In genomic region chr7:81457858-81458522, GRCh38 we compare ENCODE assay signal across 8 cellular contexts.
DNase-seq lines count a peak whose midpoint lies in the region; ATAC-seq, FAIRE-seq and TF ChIP-seq lines count a peak whose summit lies in the region.

No MANE protein-coding gene starts in this region.

- no peak for FAIRE-seq in astrocyte (lab: Jason Lieb, UNC)

- H4K20me1 ChIP-seq in astrocyte (ENCODE audit: insufficient read depth, low read length) = no peaks in the 10 kb centered on the region

- H3K4me2 ChIP-seq in astrocyte (ENCODE audit: low read length) = no peak overlapping the region

- H3K36me3 Mint-ChIP-seq in astrocyte (ENCODE audit: low read depth, unreplicated experiment) = no peaks in the 10 kb centered on the region

- no peak overlapping the region for H3K27ac Mint-ChIP-seq in astrocyte (ENCODE audit: unreplicated experiment)

- DNase-seq in DMS79 treated with DMSO at 0.1 percent for 48 hours (lab: John Stamatoyannopoulos, UW) (peak; percentile 88), NCI-H1417 treated with DMSO at 0.1 percent for 48 hours (lab: John Stamatoyannopoulos, UW) (peak; percentile 21), astrocyte (ENCODE audit: low read depth) (peak; percentile 35), lower lobe of right lung (no peak), NCI-H146 treated with DMSO at 0.1 percent for 48 hours (lab: John Stamatoyannopoulos, UW; ENCODE audit: unreplicated experiment) (no peak), NCI-H187 treated with DMSO at 0.1 percent for 48 hours (lab: John Stamatoyannopoulos, UW) (no peak), right cardiac atrium (no peak)

- H3K9me3 ChIP-seq in astrocyte (ENCODE audit: insufficient read depth, low read depth, low read length) (no peaks in the 10 kb centered on the region), lower lobe of right lung (no peaks in the 10 kb centered on the region), right cardiac atrium (ENCODE audit: control insufficient read depth, low read length) (no peaks in the 10 kb centered on the region)

- TF ChIP-seq CTCF in astrocyte (IDR thresholded peaks at IDR 0.05; ENCODE audit: insufficient read depth, low read depth, low read length) (peak; percentile 37), lower lobe of right lung (IDR thresholded peaks at IDR 0.05) (peak; percentile 28)

- no peak overlapping the region for H3K4me3 Mint-ChIP-seq in astrocyte (ENCODE audit: unreplicated experiment)

- no peak overlapping the region for H3K27ac ChIP-seq in astrocyte (ENCODE audit: low read depth, low read length)
- no peak overlapping the region for H3K27ac ChIP-seq in lower lobe of right lung
- H3K27ac ChIP-seq in right cardiac atrium (ENCODE audit: low read length) = no peak overlapping the region

- H3K27me3 ChIP-seq in astrocyte (ENCODE audit: insufficient read depth, low read length) (no peaks in the 10 kb centered on the region), lower lobe of right lung (ENCODE audit: low read depth) (no peaks in the 10 kb centered on the region), right cardiac atrium (ENCODE audit: control insufficient read depth, insufficient read depth) (no peaks in the 10 kb centered on the region)

- intact Hi-C loops in lower lobe of right lung (cut with DNase I) (loop anchor here (10.0 kb wide), 1 partner anchor 763 kb away; no protein-coding TSS in a partner anchor), right cardiac atrium (cut with DNase I) (loop anchor here in 2 of 4 donors (5.0 to 10.0 kb wide), 2 partner anchors 753 to 756 kb away; no protein-coding TSS in a partner anchor)

- no peaks in the 10 kb centered on the region for H3K27me3 Mint-ChIP-seq in astrocyte (ENCODE audit: low read depth, unreplicated experiment)

- H3K79me2 ChIP-seq in astrocyte (ENCODE audit: insufficient read depth, low read length) = no peaks in the 10 kb centered on the region

- H3K36me3 ChIP-seq in astrocyte (ENCODE audit: insufficient read depth, low read length) (no peaks in the 10 kb centered on the region), lower lobe of right lung (no peaks in the 10 kb centered on the region)

- H3K4me1 Mint-ChIP-seq in astrocyte (ENCODE audit: low read depth, unreplicated experiment) = peaks cover 1% of the 10 kb centered on the region

- ATAC-seq in lower lobe of right lung = no peak
- no peak for ATAC-seq in GM21447 (IDR thresholded peaks at IDR 0.05; ENCODE audit: unreplicated experiment)
- ATAC-seq in right cardiac atrium = no peak

- WGBS in right cardiac atrium = 41% methylated on average over 1 of the region's 1 CpG

- no peak overlapping the region for H2AFZ ChIP-seq in astrocyte (ENCODE audit: low read depth, low read length)

- H3K4me3 ChIP-seq in astrocyte (ENCODE audit: insufficient read depth, low read depth, low read length) (no peak overlapping the region), lower lobe of right lung (no peak overlapping the region), right cardiac atrium (ENCODE audit: low read length) (no peak overlapping the region)

- no peak overlapping the region for H3K9ac ChIP-seq in astrocyte (ENCODE audit: low read length)

- H3K4me1 ChIP-seq in astrocyte (ENCODE audit: insufficient read depth, low read length) = no peaks in the 10 kb centered on the region
- H3K4me1 ChIP-seq in lower lobe of right lung = no peaks in the 10 kb centered on the region
- H3K4me1 ChIP-seq in right cardiac atrium (ENCODE audit: control insufficient read depth, insufficient read depth, low read length) = no peaks in the 10 kb centered on the region

- peaks cover 2% of the 10 kb centered on the region for H3K9me3 Mint-ChIP-seq in astrocyte (ENCODE audit: unreplicated experiment)

Comparison
In these comparisons a context has a peak if more than half of its experiments do, and no peak if none do; other contexts are left out.
1. DNase-seq: peak in DMS79 treated with DMSO at 0.1 percent for 48 hours (single experiment), NCI-H1417 treated with DMSO at 0.1 percent for 48 hours (single experiment) and astrocyte (single experiment); none in lower lobe of right lung (single experiment), NCI-H146 treated with DMSO at 0.1 percent for 48 hours (single experiment), NCI-H187 treated with DMSO at 0.1 percent for 48 hours (single experiment) and right cardiac atrium (0 of 3).